15 cellular contexts compared by ENCODE assay signal in genomic region chr14:91888641-91889476, GRCh38. TPM values are rescaled to one million over a fixed set of nuclear protein-coding genes. Genes with fewer than 3 reads are reported as not detected.
A peak's percentile ranks its signal among the peaks of the same experiment; 100 is the strongest.
DNase-seq lines count a peak whose midpoint lies in the region; ATAC-seq and TF ChIP-seq lines count a peak whose summit lies in the region.
"Had no signal": no experiment of that assay in that cellular context is flagged by ENCODE, and none has a peak within 500 bp of the region (broad histone marks: within the 10 kb centered on the region; RNA-seq: fewer than 3 reads in every experiment).

No MANE protein-coding gene starts in this region.

- no peaks in the 10 kb centered on the region for H3K27me3 Mint-ChIP-seq in Caco-2 (ENCODE audit: insufficient read depth, unreplicated experiment)
- H3K27me3 Mint-ChIP-seq in activated CD8-positive, alpha-beta T cell treated with anti-CD3 and anti-CD28 coated beads, Interleukin-2, amount 10 ng/mL, durations not matched to agents 7 days and 5 days (ENCODE audit: low read depth), result no peaks in the 10 kb centered on the region

- no peaks in the 10 kb centered on the region for H3K4me1 ChIP-seq in Caco-2

- no peaks in the 10 kb centered on the region for H3K36me3 ChIP-seq in Caco-2 (ENCODE audit: control insufficient read depth, insufficient read depth, low read length)
- H3K36me3 ChIP-seq: MG63 had no signal

- no peak overlapping the region for H3K4me3 Mint-ChIP-seq in Caco-2 (ENCODE audit: unreplicated experiment)
- H3K4me3 Mint-ChIP-seq in activated CD8-positive, alpha-beta T cell treated with anti-CD3 and anti-CD28 coated beads, Interleukin-2, amount 10 ng/mL, durations not matched to agents 7 days and 5 days, result no peak overlapping the region
- H3K4me3 Mint-ChIP-seq in stimulated activated effector memory CD8-positive, alpha-beta T cell treated with anti-CD3 and anti-CD28 coated beads, Interleukin-12 subunit alpha, Interleukin-12 subunit beta, amount 100 ng/mL, for 72 hours, result no peak overlapping the region
- H3K4me3 Mint-ChIP-seq: CD14-positive monocyte, nephron progenitor cell had no signal

- CTCF ChIA-PET in Caco-2 (lab: Charles Lee), result no interaction called here
- CTCF ChIA-PET in activated CD8-positive, alpha-beta T cell treated with anti-CD3 and anti-CD28 coated beads, Interleukin-2, amount 10 ng/mL, durations not matched to agents 7 days and 5 days (lab: Charles Lee), result interaction anchor here (0.8 kb wide), 1 partner anchor 11 kb away, joined by 3 read pairs; no protein-coding TSS in a partner anchor

- no peaks in the 10 kb centered on the region for H3K36me3 Mint-ChIP-seq in Caco-2 (ENCODE audit: insufficient read depth, unreplicated experiment)
- H3K36me3 Mint-ChIP-seq in activated CD8-positive, alpha-beta T cell treated with anti-CD3 and anti-CD28 coated beads, Interleukin-2, amount 10 ng/mL, durations not matched to agents 7 days and 5 days (ENCODE audit: low read depth), result no peaks in the 10 kb centered on the region
- no peaks in the 10 kb centered on the region for H3K36me3 Mint-ChIP-seq in stimulated activated effector memory CD8-positive, alpha-beta T cell treated with anti-CD3 and anti-CD28 coated beads, Interleukin-12 subunit alpha, Interleukin-12 subunit beta, amount 100 ng/mL, for 72 hours
- H3K36me3 Mint-ChIP-seq: CD14-positive monocyte had no signal

- H3K4me1 Mint-ChIP-seq in Caco-2 (ENCODE audit: low read depth, unreplicated experiment), result no peaks in the 10 kb centered on the region
- peaks cover 65% of the 10 kb centered on the region for H3K4me1 Mint-ChIP-seq in activated CD8-positive, alpha-beta T cell treated with anti-CD3 and anti-CD28 coated beads, Interleukin-2, amount 10 ng/mL, durations not matched to agents 7 days and 5 days (ENCODE audit: low read depth)
- H3K4me1 Mint-ChIP-seq in stimulated activated effector memory CD8-positive, alpha-beta T cell treated with anti-CD3 and anti-CD28 coated beads, Interleukin-12 subunit alpha, Interleukin-12 subunit beta, amount 100 ng/mL, for 72 hours, result peaks cover 63% of the 10 kb centered on the region

- peak overlapping the region; percentile 89 for H3K27ac ChIP-seq in layer of hippocampus (ENCODE audit: low read depth, low read length)

- DNase-seq in Caco-2 (no peak), H4 (ENCODE audit: low spot score) (no peak), T1000 (lab: John Stamatoyannopoulos, UW) (no peak)
- no peak for DNase-seq in activated CD8-positive, alpha-beta T cell treated with anti-CD3 and anti-CD28 coated beads, Interleukin-2, amount 10 ng/mL, durations not matched to agents 7 days and 5 days
- no peak for DNase-seq in stimulated activated effector memory CD8-positive, alpha-beta T cell treated with anti-CD3 and anti-CD28 coated beads, Interleukin-12 subunit alpha, Interleukin-12 subunit beta, amount 100 ng/mL, for 72 hours (ENCODE audit: low spot score in 2 of 2)
- DNase-seq in activated T-cell treated with anti-CD3 and anti-CD28 coated beads, Interleukin-2, amount 50 U/mL, for 48 hours, result no peak
- DNase-seq: activated T-cell treated with anti-CD3 and anti-CD28 coated beads for 4 hours; MG63; NCI-H345; nephron progenitor cell; RPMI8226; stimulated activated CD4-positive, alpha-beta T cell treated with anti-CD3 and anti-CD28 coated beads, Interleukin-12 subunit alpha, Interleukin-12 subunit beta, amount 100 ng/mL, for 4 hours had no signal

- ATAC-seq in activated CD8-positive, alpha-beta T cell treated with anti-CD3 and anti-CD28 coated beads, Interleukin-2, amount 10 ng/mL, durations not matched to agents 7 days and 5 days, result no peak
- no peak for ATAC-seq in stimulated activated effector memory CD8-positive, alpha-beta T cell treated with anti-CD3 and anti-CD28 coated beads, Interleukin-12 subunit alpha, Interleukin-12 subunit beta, amount 100 ng/mL, for 72 hours
- no peak for ATAC-seq in GM19351 (IDR thresholded peaks at IDR 0.05; ENCODE audit: unreplicated experiment)

- no peak for TF ChIP-seq CTCF in Caco-2 (IDR thresholded peaks at IDR 0.05; ENCODE audit: insufficient read depth in 1 of 2, low read depth in 1 of 2, low read length in 1 of 2, severe bottlenecking in 1 of 2, unreplicated experiment in 1 of 2)

- H3K27ac Mint-ChIP-seq in Caco-2 (ENCODE audit: unreplicated experiment), result peak overlapping the region; percentile 71
- peak overlapping the region; percentile 36 for H3K27ac Mint-ChIP-seq in activated CD8-positive, alpha-beta T cell treated with anti-CD3 and anti-CD28 coated beads, Interleukin-2, amount 10 ng/mL, durations not matched to agents 7 days and 5 days
- H3K27ac Mint-ChIP-seq in stimulated activated effector memory CD8-positive, alpha-beta T cell treated with anti-CD3 and anti-CD28 coated beads, Interleukin-12 subunit alpha, Interleukin-12 subunit beta, amount 100 ng/mL, for 72 hours, result peak overlapping the region; percentile 54
- H3K27ac Mint-ChIP-seq: CD14-positive monocyte, nephron progenitor cell had no signal

- BruUV-seq in Caco-2 (replicated peaks; lab: Mats Ljungman, UMichigan), result no TSS peak

- intact Hi-C loops in Caco-2 (cut with micrococcal nuclease; ENCODE audit: unreplicated experiment), result no loop called here

- H3K27me3 ChIP-seq in Caco-2 (replicated peaks; ENCODE audit: control insufficient read depth, insufficient read depth, low read length) (no peaks in the 10 kb centered on the region), layer of hippocampus (ENCODE audit: control insufficient read depth, insufficient read depth, low read length) (no peaks in the 10 kb centered on the region)
- H3K27me3 ChIP-seq: MG63 had no signal

- H3K9me3 Mint-ChIP-seq in Caco-2 (ENCODE audit: unreplicated experiment), result no peaks in the 10 kb centered on the region
- H3K9me3 Mint-ChIP-seq in activated CD8-positive, alpha-beta T cell treated with anti-CD3 and anti-CD28 coated beads, Interleukin-2, amount 10 ng/mL, durations not matched to agents 7 days and 5 days (ENCODE audit: insufficient read depth), result no peaks in the 10 kb centered on the region
- H3K9me3 Mint-ChIP-seq in stimulated activated effector memory CD8-positive, alpha-beta T cell treated with anti-CD3 and anti-CD28 coated beads, Interleukin-12 subunit alpha, Interleukin-12 subunit beta, amount 100 ng/mL, for 72 hours, result no peaks in the 10 kb centered on the region
- H3K9me3 Mint-ChIP-seq: nephron progenitor cell had no signal

- no peaks in the 10 kb centered on the region for H3K9me3 ChIP-seq in Caco-2
- H3K9me3 ChIP-seq: MG63 had no signal

- POLR2A ChIA-PET in Caco-2 (lab: Charles Lee), result no interaction called here
- POLR2A ChIA-PET in activated CD8-positive, alpha-beta T cell treated with anti-CD3 and anti-CD28 coated beads, Interleukin-2, amount 10 ng/mL, durations not matched to agents 7 days and 5 days (lab: Charles Lee), result interaction anchor here (2.8 kb wide), 1 partner anchor 22 kb away, joined by 11 read pairs; the partner anchor contains the start of gene TC2N

- H3K4me3 ChIP-seq in Caco-2 (ENCODE audit: low read depth, low read length), result no peak overlapping the region
- H3K4me3 ChIP-seq: MG63 had no signal

RNA-seq across cellular contexts. Expression of gene TC2N, which starts 21.5 kb away (rescaled TPM):
- 30.6 and 31.0 TPM in 2 replicates for total RNA-seq in Caco-2 (2022)
- total RNA-seq in activated CD8-positive, alpha-beta T cell treated with anti-CD3 and anti-CD28 coated beads, Interleukin-2, amount 10 ng/mL, durations not matched to agents 7 days and 5 days, result 100 to 1,000 TPM; 119 to 120 TPM
- 2.4 and 3.1 TPM in 2 replicates for total RNA-seq in H4 (2014; rRNA removed; shearing (Covaris generic))

RNA-seq across cellular contexts. Expression of gene FBLN5, which starts 58.6 kb away (rescaled TPM):
- total RNA-seq in Caco-2 (2022), result 9.2 and 13.9 TPM in 2 replicates
- total RNA-seq in activated CD8-positive, alpha-beta T cell treated with anti-CD3 and anti-CD28 coated beads, Interleukin-2, amount 10 ng/mL, durations not matched to agents 7 days and 5 days, result 1 to 10 TPM; 1.6 to 2.6 TPM
- total RNA-seq in H4 (2014; rRNA removed; shearing (Covaris generic)), result 10.1 and 14.2 TPM in 2 replicates
